ENCODE assay signal across 1 cellular context in the genomic region with DNA sequence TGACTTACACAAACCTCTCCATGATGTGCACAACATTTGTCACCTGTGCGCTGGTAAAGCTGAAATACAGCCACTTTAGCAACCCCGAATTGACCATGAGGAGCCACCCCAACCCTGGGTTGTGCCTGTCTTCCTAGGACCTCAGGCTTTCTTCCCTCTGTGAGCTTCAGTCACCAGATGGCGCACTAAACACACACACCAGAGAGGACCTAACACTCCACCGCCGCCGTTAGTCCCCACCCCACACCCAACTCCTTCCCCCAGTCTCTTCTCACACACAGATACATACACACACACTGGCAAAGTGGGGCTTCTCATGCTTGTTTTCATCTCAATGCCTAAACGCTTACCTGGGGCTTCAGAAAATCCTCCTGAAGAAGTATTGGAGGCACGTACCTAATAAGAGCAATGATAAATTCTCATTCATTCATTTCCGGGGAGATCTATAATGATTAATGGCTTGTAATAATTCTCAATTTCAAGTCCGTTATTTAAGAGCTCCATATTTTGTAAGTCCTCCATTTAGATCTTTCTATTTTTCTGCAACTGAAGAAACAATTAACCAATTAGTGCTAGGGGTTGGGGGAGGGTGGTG.
TF ChIP-seq lines count a peak whose summit lies in the region.

No MANE protein-coding gene starts in this region.

TF ChIP-seq in A549, 52 proteins besides CTCF, POLR2A, EP300 and RAD21 (continued from another document):
- TF ChIP-seq, protein P1, sequence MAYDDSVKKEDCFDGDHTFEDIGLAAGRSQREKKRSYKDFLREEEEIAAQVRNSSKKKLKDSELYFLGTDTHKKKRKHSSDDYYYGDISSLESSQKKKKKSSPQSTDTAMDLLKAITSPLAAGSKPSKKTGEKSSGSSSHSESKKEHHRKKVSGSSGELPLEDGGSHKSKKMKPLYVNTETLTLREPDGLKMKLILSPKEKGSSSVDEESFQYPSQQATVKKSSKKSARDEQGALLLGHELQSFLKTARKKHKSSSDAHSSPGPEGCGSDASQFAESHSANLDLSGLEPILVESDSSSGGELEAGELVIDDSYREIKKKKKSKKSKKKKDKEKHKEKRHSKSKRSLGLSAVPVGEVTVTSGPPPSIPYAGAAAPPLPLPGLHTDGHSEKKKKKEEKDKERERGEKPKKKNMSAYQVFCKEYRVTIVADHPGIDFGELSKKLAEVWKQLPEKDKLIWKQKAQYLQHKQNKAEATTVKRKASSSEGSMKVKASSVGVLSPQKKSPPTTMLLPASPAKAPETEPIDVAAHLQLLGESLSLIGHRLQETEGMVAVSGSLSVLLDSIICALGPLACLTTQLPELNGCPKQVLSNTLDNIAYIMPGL (CRISPR knock-in tag; IDR thresholded peaks at IDR 0.05; ENCODE audit: borderline replicate concordance), result no peak
- TF ChIP-seq, protein P2, sequence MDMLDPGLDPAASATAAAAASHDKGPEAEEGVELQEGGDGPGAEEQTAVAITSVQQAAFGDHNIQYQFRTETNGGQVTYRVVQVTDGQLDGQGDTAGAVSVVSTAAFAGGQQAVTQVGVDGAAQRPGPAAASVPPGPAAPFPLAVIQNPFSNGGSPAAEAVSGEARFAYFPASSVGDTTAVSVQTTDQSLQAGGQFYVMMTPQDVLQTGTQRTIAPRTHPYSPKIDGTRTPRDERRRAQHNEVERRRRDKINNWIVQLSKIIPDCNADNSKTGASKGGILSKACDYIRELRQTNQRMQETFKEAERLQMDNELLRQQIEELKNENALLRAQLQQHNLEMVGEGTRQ (IDR thresholded peaks at IDR 0.05), result no peak
- TF ChIP-seq NPAS2 (CRISPR knock-in tag; IDR thresholded peaks at IDR 0.05; ENCODE audit: borderline replicate concordance), result no peak
- TF ChIP-seq FOXS1 (CRISPR knock-in tag; IDR thresholded peaks at IDR 0.05), result no peak
- TF ChIP-seq ZSCAN20 (CRISPR knock-in tag; IDR thresholded peaks at IDR 0.05), result no peak
- no peak for TF ChIP-seq CHD4 (IDR thresholded peaks at IDR 0.05; ENCODE audit: borderline replicate concordance)
- no peak for TF ChIP-seq RCOR1 (IDR thresholded peaks at IDR 0.05; ENCODE audit: low read depth, low read length)
- TF ChIP-seq, protein P3, sequence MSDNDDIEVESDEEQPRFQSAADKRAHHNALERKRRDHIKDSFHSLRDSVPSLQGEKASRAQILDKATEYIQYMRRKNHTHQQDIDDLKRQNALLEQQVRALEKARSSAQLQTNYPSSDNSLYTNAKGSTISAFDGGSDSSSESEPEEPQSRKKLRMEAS (IDR thresholded peaks at IDR 0.05), result peak; percentile 53; the same call in 1 of the 2 replicates
- TF ChIP-seq GATA3 (IDR thresholded peaks at IDR 0.05; ENCODE audit: borderline replicate concordance), result peak; percentile 41; the same call in 1 of the 2 replicates
- no peak for TF ChIP-seq HEYL (CRISPR knock-in tag; IDR thresholded peaks at IDR 0.05)
- TF ChIP-seq, protein P4, sequence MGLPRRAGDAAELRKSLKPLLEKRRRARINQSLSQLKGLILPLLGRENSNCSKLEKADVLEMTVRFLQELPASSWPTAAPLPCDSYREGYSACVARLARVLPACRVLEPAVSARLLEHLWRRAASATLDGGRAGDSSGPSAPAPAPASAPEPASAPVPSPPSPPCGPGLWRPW (IDR thresholded peaks at IDR 0.05), result no peak
- TF ChIP-seq EHMT2 (IDR thresholded peaks at IDR 0.05; ENCODE audit: low read depth), result no peak
- no peak for TF ChIP-seq HOXA7 (CRISPR knock-in tag; IDR thresholded peaks at IDR 0.05)
- no peak for TF ChIP-seq POLR2AphosphoS2 (conservative IDR thresholded peaks at IDR 0.05; ENCODE audit: low read length)
- TF ChIP-seq TP53 (CRISPR knock-in tag; IDR thresholded peaks at IDR 0.05), result no peak
- TF ChIP-seq ZNF302 (CRISPR knock-in tag; IDR thresholded peaks at IDR 0.05), result no peak
- no peak for TF ChIP-seq HDAC2 (IDR thresholded peaks at IDR 0.05)
- TF ChIP-seq JUN (IDR thresholded peaks at IDR 0.05), result peak in 1 of 2 experiments; percentile 62; a peak in 2 of 5 replicates
- no peak for TF ChIP-seq NFE2L2 (conservative IDR thresholded peaks at IDR 0.05; ENCODE audit: low read length)
- no peak for TF ChIP-seq FOSL2 (IDR thresholded peaks at IDR 0.05)
- TF ChIP-seq FOSL2 (CRISPR knock-in tag; IDR thresholded peaks at IDR 0.05), result peak; percentile 32; the same call in 1 of the 2 replicates
- TF ChIP-seq HOXB5 (CRISPR knock-in tag; IDR thresholded peaks at IDR 0.05), result peak; percentile 65; the same call in 1 of the 2 replicates
- no peak for TF ChIP-seq CBX2 (IDR thresholded peaks at IDR 0.05; ENCODE audit: borderline replicate concordance, low read depth)
- no peak for TF ChIP-seq CHD2 (IDR thresholded peaks at IDR 0.05; ENCODE audit: low read length, partially characterized antibody)
- TF ChIP-seq SMC3 (IDR thresholded peaks at IDR 0.05), result peak; percentile 100
- no peak for TF ChIP-seq CBX8 (IDR thresholded peaks at IDR 0.05)
- TF ChIP-seq KDM5A (IDR thresholded peaks at IDR 0.05), result no peak
- TF ChIP-seq KDM1A (IDR thresholded peaks at IDR 0.05; ENCODE audit: low read depth), result no peak
- no peak for TF ChIP-seq EHF (CRISPR knock-in tag; IDR thresholded peaks at IDR 0.05)
- no peak for TF ChIP-seq RARB (CRISPR knock-in tag; IDR thresholded peaks at IDR 0.05)
- no peak for TF ChIP-seq RFX5 (IDR thresholded peaks at IDR 0.05)
- TF ChIP-seq PHF8 (IDR thresholded peaks at IDR 0.05; ENCODE audit: borderline replicate concordance, low read depth), result no peak
- TF ChIP-seq FOSB (CRISPR knock-in tag; IDR thresholded peaks at IDR 0.05), result no peak
- TF ChIP-seq, protein P5, sequence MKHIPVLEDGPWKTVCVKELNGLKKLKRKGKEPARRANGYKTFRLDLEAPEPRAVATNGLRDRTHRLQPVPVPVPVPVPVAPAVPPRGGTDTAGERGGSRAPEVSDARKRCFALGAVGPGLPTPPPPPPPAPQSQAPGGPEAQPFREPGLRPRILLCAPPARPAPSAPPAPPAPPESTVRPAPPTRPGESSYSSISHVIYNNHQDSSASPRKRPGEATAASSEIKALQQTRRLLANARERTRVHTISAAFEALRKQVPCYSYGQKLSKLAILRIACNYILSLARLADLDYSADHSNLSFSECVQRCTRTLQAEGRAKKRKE (CRISPR knock-in tag; IDR thresholded peaks at IDR 0.05; ENCODE audit: low read depth), result no peak
- TF ChIP-seq, protein P6, sequence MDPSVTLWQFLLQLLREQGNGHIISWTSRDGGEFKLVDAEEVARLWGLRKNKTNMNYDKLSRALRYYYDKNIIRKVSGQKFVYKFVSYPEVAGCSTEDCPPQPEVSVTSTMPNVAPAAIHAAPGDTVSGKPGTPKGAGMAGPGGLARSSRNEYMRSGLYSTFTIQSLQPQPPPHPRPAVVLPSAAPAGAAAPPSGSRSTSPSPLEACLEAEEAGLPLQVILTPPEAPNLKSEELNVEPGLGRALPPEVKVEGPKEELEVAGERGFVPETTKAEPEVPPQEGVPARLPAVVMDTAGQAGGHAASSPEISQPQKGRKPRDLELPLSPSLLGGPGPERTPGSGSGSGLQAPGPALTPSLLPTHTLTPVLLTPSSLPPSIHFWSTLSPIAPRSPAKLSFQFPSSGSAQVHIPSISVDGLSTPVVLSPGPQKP (IDR thresholded peaks at IDR 0.05; ENCODE audit: low read depth, low read length), result no peak
